8 cellular contexts compared by ENCODE assay signal in genomic region chr1:23555225-23555801, GRCh38. TPM values are rescaled to one million over a fixed set of nuclear protein-coding genes. Genes with fewer than 3 reads are reported as not detected.
DNase-seq lines count a peak whose midpoint lies in the region; ATAC-seq and TF ChIP-seq lines count a peak whose summit lies in the region.

No MANE protein-coding gene starts in this region.

- CTCF ChIA-PET in activated CD8-positive, alpha-beta memory T cell treated with anti-CD3 and anti-CD28 coated beads, Interleukin-2, amount 10 ng/mL, durations not matched to agents 7 days and 5 days (lab: Charles Lee): interaction anchor here (0.6 to 23.4 kb wide), 20 partner anchors 9 to 102 kb away, joined by 3 to 753 read pairs (median 5); partner anchors contain the start of gene E2F2
- CTCF ChIA-PET in SK-N-SH (lab: Yijun Ruan, JAX): interaction anchor here (0.7 to 18.2 kb wide), 9 partner anchors 9 to 137 kb away, joined by 3 to 708 read pairs (median 6); partner anchors contain the start of genes E2F2 and RPL11

- intact Hi-C loops in posterior vena cava (cut with DNase I): no loop called here

- TF ChIP-seq EP300 in SK-N-SH (IDR thresholded peaks at IDR 0.05; ENCODE audit: borderline replicate concordance in 1 of 2, low read depth in 1 of 2, low read length in 1 of 2): no peak

- 18% methylated on average over 18 of the region's 18 CpGs for WGBS in SK-N-SH (ENCODE audit: low lambda C conversion rate)

- ATAC-seq in activated CD8-positive, alpha-beta memory T cell treated with anti-CD3 and anti-CD28 coated beads, Interleukin-2, amount 10 ng/mL, durations not matched to agents 7 days and 5 days: no peak

- H3K4me1 Mint-ChIP-seq in activated CD8-positive, alpha-beta memory T cell treated with anti-CD3 and anti-CD28 coated beads, Interleukin-2, amount 10 ng/mL, durations not matched to agents 7 days and 5 days: peaks cover 51% of the 10 kb centered on the region

- H3K4me3 Mint-ChIP-seq in activated CD8-positive, alpha-beta memory T cell treated with anti-CD3 and anti-CD28 coated beads, Interleukin-2, amount 10 ng/mL, durations not matched to agents 7 days and 5 days: peak overlapping the region; percentile 77

- 0 out of 2 replicates have a peak, but pooled peaks have one; percentile 7 for TF ChIP-seq RAD21 in SK-N-SH (IDR thresholded peaks at IDR 0.05; ENCODE audit: low read length)

- peaks cover 38 to 79% of the 10 kb centered on the region in 2 experiments for H3K4me1 ChIP-seq in SK-N-SH (ENCODE audit: control insufficient read depth in 1 of 2, insufficient read depth in 2 of 2, low read depth in 1 of 2, low read length in 1 of 2)
- peaks cover 22% of the 10 kb centered on the region for H3K4me1 ChIP-seq in fibroblast of lung (ENCODE audit: control insufficient read depth, extremely low read depth, insufficient read depth, low read length)

- H3K4me2 ChIP-seq in SK-N-SH: peak overlapping the region; percentile 93
- H3K4me2 ChIP-seq in fibroblast of lung (ENCODE audit: extremely low read depth, insufficient read depth, low read length): peak overlapping the region; percentile 85

- no peaks in the 10 kb centered on the region for H3K9me3 Mint-ChIP-seq in activated CD8-positive, alpha-beta memory T cell treated with anti-CD3 and anti-CD28 coated beads, Interleukin-2, amount 10 ng/mL, durations not matched to agents 7 days and 5 days (ENCODE audit: low read depth)

- H3K27me3 ChIP-seq in SK-N-SH (ENCODE audit: insufficient read depth) (no peaks in the 10 kb centered on the region), fibroblast of lung (ENCODE audit: control insufficient read depth, insufficient read depth, low read length) (no peaks in the 10 kb centered on the region)

- H3K9me3 ChIP-seq in SK-N-SH (no peaks in the 10 kb centered on the region), fibroblast of lung (ENCODE audit: control insufficient read depth, insufficient read depth, low read depth, low read length) (no peaks in the 10 kb centered on the region)

- POLR2A ChIA-PET in SK-N-SH (lab: Yijun Ruan, JAX): interaction anchor here (0.9 to 1.8 kb wide), 7 partner anchors 13 to 83 kb away, joined by 3 to 9 read pairs (median 4); no protein-coding TSS in a partner anchor

- H4K20me1 ChIP-seq in SK-N-SH (ENCODE audit: insufficient read depth) (peaks cover 30% of the 10 kb centered on the region), fibroblast of lung (ENCODE audit: control insufficient read depth, extremely low read depth, insufficient read depth, low read length) (no peaks in the 10 kb centered on the region)

- peaks cover 30% of the 10 kb centered on the region for H3K79me2 ChIP-seq in SK-N-SH (ENCODE audit: insufficient read depth)
- peaks cover 14% of the 10 kb centered on the region for H3K79me2 ChIP-seq in fibroblast of lung (ENCODE audit: control insufficient read depth, insufficient read depth, low read length)

- H3F3A ChIP-seq in SK-N-SH (replicated peaks; ENCODE audit: insufficient read depth): peaks cover 51% of the 10 kb centered on the region

- H3K36me3 ChIP-seq in SK-N-SH (replicated peaks in 1 of 2; ENCODE audit: control insufficient read depth in 1 of 2, insufficient read depth in 2 of 2, low read length in 1 of 2): peaks cover 2 to 23% of the 10 kb centered on the region in 2 experiments
- no peaks in the 10 kb centered on the region for H3K36me3 ChIP-seq in fibroblast of lung (ENCODE audit: control insufficient read depth, insufficient read depth, low read length)

- no peaks in the 10 kb centered on the region for H3K36me3 Mint-ChIP-seq in activated CD8-positive, alpha-beta memory T cell treated with anti-CD3 and anti-CD28 coated beads, Interleukin-2, amount 10 ng/mL, durations not matched to agents 7 days and 5 days

- TF ChIP-seq CTCF in SK-N-SH (IDR thresholded peaks at IDR 0.05) (peak; percentile 8; the same call in 1 of the 2 replicates), fibroblast of lung (conservative IDR thresholded peaks at IDR 0.05 in 1 of 2, IDR thresholded peaks at IDR 0.05 in 1 of 2; ENCODE audit: low read depth in 1 of 2, low read length in 2 of 2) (peak; percentile 1 to 3)

- H3K27me3 Mint-ChIP-seq in activated CD8-positive, alpha-beta memory T cell treated with anti-CD3 and anti-CD28 coated beads, Interleukin-2, amount 10 ng/mL, durations not matched to agents 7 days and 5 days: peaks cover 21% of the 10 kb centered on the region

- H3K9ac ChIP-seq in SK-N-SH (peak overlapping the region; percentile 99), fibroblast of lung (ENCODE audit: insufficient read depth, low read length) (peak overlapping the region; percentile 62)

- H2AFZ ChIP-seq in SK-N-SH (ENCODE audit: low read depth) (no peak overlapping the region), fibroblast of lung (ENCODE audit: low read length) (peak overlapping the region; percentile 3)

- no peak for DNase-seq in activated CD8-positive, alpha-beta memory T cell treated with anti-CD3 and anti-CD28 coated beads, Interleukin-2, amount 10 ng/mL, durations not matched to agents 7 days and 5 days
- no peak for DNase-seq in activated CD8-positive, alpha-beta memory T cell treated with anti-CD3 and anti-CD28 coated beads, Interleukin-2, amount 50 U/mL, for 4 hours
- DNase-seq in SK-N-SH (no peak), fibroblast of lung (ENCODE audit: low read depth in 2 of 2) (peak in 1 of 2 donors; percentile 61), posterior vena cava (ENCODE audit: low spot score) (peak; percentile 82), pons (ENCODE audit: low spot score) (no peak), NCI-H1048 (lab: John Stamatoyannopoulos, UW) (no peak), inferior parietal cortex (ENCODE audit: extremely low spot score) (no peak)

- peak overlapping the region; percentile 56 for H3K27ac Mint-ChIP-seq in activated CD8-positive, alpha-beta memory T cell treated with anti-CD3 and anti-CD28 coated beads, Interleukin-2, amount 10 ng/mL, durations not matched to agents 7 days and 5 days

- peak overlapping the region; percentile 44 to 50; a peak in 3 of 4 replicates for H3K4me3 ChIP-seq in SK-N-SH (ENCODE audit: low read depth in 2 of 2, low read length in 1 of 2)
- peak overlapping the region; percentile 14 to 63 (median 44) for H3K4me3 ChIP-seq in fibroblast of lung (replicated peaks in 1 of 4; ENCODE audit: control extremely low read depth in 1 of 4, insufficient read depth in 1 of 4, low read depth in 3 of 4, low read length in 4 of 4)

- no peaks in the 10 kb centered on the region for H3K9me2 ChIP-seq in SK-N-SH

- H3K27ac ChIP-seq in SK-N-SH (ENCODE audit: low read depth in 2 of 2, low read length in 1 of 2) (peak overlapping the region; percentile 98 to 100), fibroblast of lung (ENCODE audit: insufficient read depth, low read length) (peak overlapping the region; percentile 98)

TF ChIP-seq in SK-N-SH, 30 proteins besides CTCF, POLR2A, EP300 and RAD21 (continues in another document):
- TF ChIP-seq GATA2 (CRISPR knock-in tag; IDR thresholded peaks at IDR 0.05) (no peak), RFX5 (IDR thresholded peaks at IDR 0.05; ENCODE audit: low read length) (no peak), YY1 (IDR thresholded peaks at IDR 0.05; ENCODE audit: low read depth) (no peak; the same call in 1 of the 2 replicates), SMC3 (IDR thresholded peaks at IDR 0.05; ENCODE audit: low read depth, low read length) (no peak), POLR2AphosphoS5 (IDR thresholded peaks at IDR 0.05; ENCODE audit: low read depth, low read length) (no peak; the same call in 1 of the 2 replicates), ELF1 (IDR thresholded peaks at IDR 0.05) (no peak), SIN3A (IDR thresholded peaks at IDR 0.05; ENCODE audit: borderline replicate concordance, low read depth, low read length) (no peak), RXRA (IDR thresholded peaks at IDR 0.05; ENCODE audit: borderline replicate concordance, low read depth) (no peak), CHD2 (IDR thresholded peaks at IDR 0.05; ENCODE audit: low read length, partially characterized antibody) (no peak), GABPA (IDR thresholded peaks at IDR 0.05; ENCODE audit: low read depth) (no peak), TEAD4 (IDR thresholded peaks at IDR 0.05; ENCODE audit: borderline replicate concordance, insufficient read depth) (no peak), EZH2phosphoT487 (IDR thresholded peaks at IDR 0.05; ENCODE audit: borderline replicate concordance, low read depth) (no peak), NRF1 (IDR thresholded peaks at IDR 0.05; ENCODE audit: low read depth, low read length) (no peak), MXI1 (IDR thresholded peaks at IDR 0.05; ENCODE audit: low read depth, low read length) (no peak), NFIC (IDR thresholded peaks at IDR 0.05; ENCODE audit: borderline replicate concordance) (no peak; the same call in 1 of the 2 replicates), FOXJ3 (CRISPR knock-in tag; IDR thresholded peaks at IDR 0.05) (no peak)

RNA-seq across cellular contexts. Expression of gene ID3, which starts 4.0 kb away (rescaled TPM):
- total RNA-seq in activated CD8-positive, alpha-beta memory T cell treated with anti-CD3 and anti-CD28 coated beads, Interleukin-2, amount 10 ng/mL, durations not matched to agents 7 days and 5 days: 10 to 100 TPM; 14.4 to 34.2 TPM
- polyA plus RNA-seq in SK-N-SH (2012; rRNA removed) (394 and 504 TPM in 2 replicates), fibroblast of lung (23.0 and 35.2 TPM in 2 replicates)
- polyA plus RNA-seq in SK-N-SH (2012; cell fraction: cytosol; rRNA removed): 247 and 268 TPM in 2 replicates
- polyA plus RNA-seq in SK-N-SH (2012; cell fraction: nucleus; rRNA removed): 1,333 and 1,662 TPM in 2 replicates
- total RNA-seq in fibroblast of lung (9.9 and 42.9 TPM in 2 replicates), posterior vena cava (100 to 1,000 TPM; 190 to 243 TPM)
- 28.8 and 44.1 TPM in 2 replicates for polyA plus RNA-seq in fibroblast of lung (2012)
- polyA minus RNA-seq in fibroblast of lung (ENCODE audit: low replicate concordance): 21.5 and 54.2 TPM in 2 replicates

RNA-seq across cellular contexts. Expression of gene E2F2, which starts 24.3 kb away (rescaled TPM):
- total RNA-seq in activated CD8-positive, alpha-beta memory T cell treated with anti-CD3 and anti-CD28 coated beads, Interleukin-2, amount 10 ng/mL, durations not matched to agents 7 days and 5 days: 100 to 1,000 TPM in 1 of 2 experiments, 10 to 100 TPM in 1; 77.4 to 103 TPM
- polyA plus RNA-seq in SK-N-SH (2012; rRNA removed) (0.43 and 0.44 TPM in 2 replicates), fibroblast of lung (0.26 and 0.85 TPM in 2 replicates)
- 0.30 and 0.47 TPM in 2 replicates for polyA plus RNA-seq in SK-N-SH (2012; cell fraction: cytosol; rRNA removed)
- 1.1 and 1.7 TPM in 2 replicates for polyA plus RNA-seq in SK-N-SH (2012; cell fraction: nucleus; rRNA removed)
- total RNA-seq in fibroblast of lung (0.17 TPM in 1 of 2 replicates, not detected in the other), posterior vena cava (under 1 TPM; 0.24 to 0.46 TPM)
- polyA plus RNA-seq in fibroblast of lung (2012): 0.58 and 1.8 TPM in 2 replicates
- 1.4 and 6.8 TPM in 2 replicates for polyA minus RNA-seq in fibroblast of lung (ENCODE audit: low replicate concordance)

Comparison
In these comparisons a context has a peak if more than half of its experiments do, and no peak if none do; other contexts are left out.
1. RNA of gene E2F2, which starts 24.3 kb away (total RNA-seq): 77.4 to 103 TPM in activated CD8-positive, alpha-beta memory T cell treated with anti-CD3 and anti-CD28 coated beads, Interleukin-2, amount 10 ng/mL, durations not matched to agents 7 days and 5 days; 0.24 to 0.46 TPM in posterior vena cava and 0.17 TPM in fibroblast of lung; every median in the first group is over 10 times any median in the second.